In genomic region chr14:105155681-105156413, GRCh38 we compare ENCODE assay signal across 18 cellular contexts. TPM values are rescaled to one million over a fixed set of nuclear protein-coding genes. Genes with fewer than 3 reads are reported as not detected.
A peak's percentile ranks its signal among the peaks of the same experiment; 100 is the strongest.
DNase-seq lines count a peak whose midpoint lies in the region; ATAC-seq, FAIRE-seq and TF ChIP-seq lines count a peak whose summit lies in the region.
"Had no signal": no experiment of that assay in that cellular context is flagged by ENCODE, and none has a peak within 500 bp of the region (broad histone marks: within the 10 kb centered on the region; RNA-seq: fewer than 3 reads in every experiment).

No MANE protein-coding gene starts in this region.

- TF ChIP-seq CTCF in K562 (IDR thresholded peaks at IDR 0.05 in 2 of 3, conservative IDR thresholded peaks at IDR 0.05 in 1 of 3; ENCODE audit: insufficient read depth in 2 of 3, low read depth in 1 of 3, low read length in 3 of 3) (no peak), osteoblast (IDR thresholded peaks at IDR 0.05; ENCODE audit: extremely low read depth, low read depth, low read length) (no peak), prostate gland (IDR thresholded peaks at IDR 0.05) (no peak)

- intact Hi-C loops in Right ventricle myocardium inferior (cut with DNase I) (no loop called here), left cardiac atrium (cut with DNase I) (no loop called here), K562 (cut with micrococcal nuclease) (no loop called here), prostate gland (cut with DNase I) (no loop called here)

- in situ Hi-C loops in K562 (cut with MboI), result no loop called here

- peaks cover 0 to 3% (median 0%) of the 10 kb centered on the region in 5 donors for H3K27me3 Mint-ChIP-seq in naive thymus-derived CD8-positive, alpha-beta T cell
- H3K27me3 Mint-ChIP-seq: CD4-positive, alpha-beta memory T cell had no signal

- FAIRE-seq in K562 (lab: Jason Lieb, UNC), result no peak

- DNase-seq in Right ventricle myocardium inferior (ENCODE audit: missing footprints) (peak; percentile 57), left cardiac atrium (no peak), H7 (peak; percentile 87), K562 (ENCODE audit: extremely low read depth in 1 of 4, low spot score in 3 of 4) (no peak), osteoblast (ENCODE audit: insufficient read length, low spot score, missing footprints) (peak; percentile 76), Kasumi-1 (lab: John Stamatoyannopoulos, UW) (no peak), prostate gland (ENCODE audit: low spot score) (no peak)
- no peak for DNase-seq in naive thymus-derived CD8-positive, alpha-beta T cell
- DNase-seq: BE2C; CD4-positive, alpha-beta memory T cell; DMS153; GF-D8; NCI-H1436; NCI-H1930; NCI-H2171 treated with DMSO at 0.1 percent for 48 hours; RPMI8226; SJCRH30 had no signal

- no peak for TF ChIP-seq EP300 in K562 (IDR thresholded peaks at IDR 0.05; ENCODE audit: low read length)

- no peaks in the 10 kb centered on the region for H3K9me3 Mint-ChIP-seq in naive thymus-derived CD8-positive, alpha-beta T cell
- H3K9me3 Mint-ChIP-seq: CD4-positive, alpha-beta memory T cell had no signal

- 92% methylated on average over 25 of the region's 48 CpGs for WGBS in K562 (ENCODE audit: insufficient coverage, low coverage, missing lambda C conversion rate)
- 83% methylated on average over 34 of the region's 48 CpGs for WGBS in prostate gland

- H3K4me3 ChIP-seq in H7 (ENCODE audit: insufficient read depth, low read depth, low read length), result no peak overlapping the region
- H3K4me3 ChIP-seq in K562, result no peak overlapping the region
- no peak overlapping the region for H3K4me3 ChIP-seq in osteoblast (ENCODE audit: insufficient read depth, low read length)
- no peak overlapping the region for H3K4me3 ChIP-seq in prostate gland
- H3K4me3 ChIP-seq: SJCRH30 had no signal

- TF ChIP-seq POLR2A in K562 (conservative IDR thresholded peaks at IDR 0.05), result no peak
- TF ChIP-seq POLR2A in prostate gland (IDR thresholded peaks at IDR 0.05), result no peak

- H3K27me3 ChIP-seq in H7 (ENCODE audit: control insufficient read depth, insufficient read depth, low read length), result no peaks in the 10 kb centered on the region
- no peaks in the 10 kb centered on the region for H3K27me3 ChIP-seq in K562 (ENCODE audit: control insufficient read depth in 2 of 2, insufficient read depth in 2 of 2, low read length in 2 of 2)
- no peaks in the 10 kb centered on the region for H3K27me3 ChIP-seq in osteoblast (ENCODE audit: insufficient read depth, low read length)
- H3K27me3 ChIP-seq in prostate gland (replicated peaks; ENCODE audit: insufficient read depth), result no peaks in the 10 kb centered on the region
- H3K27me3 ChIP-seq: BE2C, SJCRH30 had no signal

- no peak for TF ChIP-seq RAD21 in K562 (CRISPR knock-in tag; conservative IDR thresholded peaks at IDR 0.05 in 1 of 2, IDR thresholded peaks at IDR 0.05 in 1 of 2)

- peaks cover 0 to 2% (median under 1%) of the 10 kb centered on the region in 4 donors for H3K4me1 Mint-ChIP-seq in naive thymus-derived CD8-positive, alpha-beta T cell
- H3K4me1 Mint-ChIP-seq: CD4-positive, alpha-beta memory T cell had no signal

- H3K27ac Mint-ChIP-seq in naive thymus-derived CD8-positive, alpha-beta T cell, result no peak overlapping the region
- H3K27ac Mint-ChIP-seq: CD4-positive, alpha-beta memory T cell had no signal

- POLR2A ChIA-PET in K562 (lab: Yijun Ruan, JAX), result no interaction called here
- POLR2A ChIA-PET in naive thymus-derived CD8-positive, alpha-beta T cell (lab: Charles Lee), result interaction anchor here (0.5 kb wide), 1 partner anchor 102 kb away, joined by 3 read pairs; no protein-coding TSS in a partner anchor

- no peak overlapping the region for H3K4me3 Mint-ChIP-seq in naive thymus-derived CD8-positive, alpha-beta T cell
- H3K4me3 Mint-ChIP-seq: CD4-positive, alpha-beta memory T cell had no signal

- no peak overlapping the region for H3K9ac ChIP-seq in K562 (ENCODE audit: insufficient read depth in 1 of 2, low read depth in 2 of 2, low read length in 2 of 2)
- H3K9ac ChIP-seq: KMS-11 had no signal

- no peak for ATAC-seq in Right ventricle myocardium inferior
- ATAC-seq in left cardiac atrium, result no peak
- no peak for ATAC-seq in K562
- no peak for ATAC-seq in naive thymus-derived CD8-positive, alpha-beta T cell

- H3K4me2 ChIP-seq in K562 (ENCODE audit: insufficient read depth, low read length), result no peak overlapping the region
- H3K4me2 ChIP-seq in osteoblast (ENCODE audit: insufficient read depth, low read length), result no peak overlapping the region
- H3K4me2 ChIP-seq: KMS-11 had no signal

- H3K9me3 ChIP-seq in K562 (replicated peaks; ENCODE audit: control insufficient read depth, insufficient read depth, low read depth, low read length) (no peaks in the 10 kb centered on the region), osteoblast (ENCODE audit: low read depth, low read length) (no peaks in the 10 kb centered on the region), prostate gland (no peaks in the 10 kb centered on the region)
- H3K9me3 ChIP-seq: BE2C, SJCRH30 had no signal

- CTCF ChIA-PET in K562 (lab: Yijun Ruan, JAX; ENCODE audit: low intra/inter-chr PET ratio), result no interaction called here

- BruUV-seq in K562 (replicated peaks; lab: Mats Ljungman, UMichigan), result no TSS peak

- no peak overlapping the region for H2AFZ ChIP-seq in K562 (ENCODE audit: low read depth, low read length)
- H2AFZ ChIP-seq in osteoblast (ENCODE audit: low read length), result no peak overlapping the region

- peaks cover 0 to 35% of the 10 kb centered on the region in 2 experiments; a peak in 2 of 5 replicates for H3K4me1 ChIP-seq in K562 (replicated peaks in 1 of 2; ENCODE audit: control insufficient read depth in 2 of 2, insufficient read depth in 2 of 2, low read length in 2 of 2)
- no peaks in the 10 kb centered on the region for H3K4me1 ChIP-seq in osteoblast (ENCODE audit: insufficient read depth, low read length)
- no peaks in the 10 kb centered on the region for H3K4me1 ChIP-seq in prostate gland (replicated peaks)
- H3K4me1 ChIP-seq: BE2C had no signal

- H3K9me1 ChIP-seq in K562 (ENCODE audit: control insufficient read depth, insufficient read depth, low read length), result no peaks in the 10 kb centered on the region

- peaks cover 6% of the 10 kb centered on the region; the same call in 1 of the 2 replicates for H4K20me1 ChIP-seq in K562 (replicated peaks; ENCODE audit: control insufficient read depth, insufficient read depth, low read length)
- no peaks in the 10 kb centered on the region for H4K20me1 ChIP-seq in osteoblast (ENCODE audit: insufficient read depth, low read length)

- H3K27ac ChIP-seq in K562 (ENCODE audit: extremely low read depth, low read depth, low read length) (no peak overlapping the region), osteoblast (ENCODE audit: low read depth, low read length) (no peak overlapping the region), prostate gland (no peak overlapping the region)
- H3K27ac ChIP-seq: KMS-11, SJCRH30 had no signal

- peaks cover 0 to 2% (median 0%) of the 10 kb centered on the region in 3 donors for H3K36me3 Mint-ChIP-seq in naive thymus-derived CD8-positive, alpha-beta T cell
- H3K36me3 Mint-ChIP-seq: CD4-positive, alpha-beta memory T cell had no signal

- H3K79me2 ChIP-seq in K562 (ENCODE audit: control insufficient read depth, insufficient read depth, low read length), result no peaks in the 10 kb centered on the region; the same call in 1 of the 3 replicates
- H3K79me2 ChIP-seq in osteoblast (ENCODE audit: insufficient read depth, low read length), result no peaks in the 10 kb centered on the region

- H3K36me3 ChIP-seq in H7 (replicated peaks; ENCODE audit: control insufficient read depth, insufficient read depth, low read length) (no peaks in the 10 kb centered on the region), K562 (ENCODE audit: control insufficient read depth, insufficient read depth, low read length) (peaks cover 8% of the 10 kb centered on the region; the same call in 1 of the 3 replicates), osteoblast (ENCODE audit: insufficient read depth, low read length) (no peaks in the 10 kb centered on the region), prostate gland (no peaks in the 10 kb centered on the region)
- H3K36me3 ChIP-seq: BE2C, SJCRH30 had no signal

RNA-seq across cellular contexts. Expression of gene JAG2, which starts 12.7 kb away (rescaled TPM):
- 34.6 TPM for total RNA-seq in Right ventricle myocardium inferior
- 10 to 100 TPM; 22.4 to 25.5 TPM for total RNA-seq in left cardiac atrium
- 13.0 and 17.9 TPM in 2 replicates for total RNA-seq in H7 (2014; rRNA removed; shearing (Covaris generic))
- total RNA-seq in K562 (2011; cell fraction: chromatin; rRNA removed; ENCODE audit: low replicate concordance), result 61.3 and 185 TPM in 2 replicates
- total RNA-seq in K562 (2011; cell fraction: nucleolus; rRNA removed), result 142 and 150 TPM in 2 replicates
- total RNA-seq in K562 (2011; cell fraction: nucleoplasm; rRNA removed), result 67.6 and 76.6 TPM in 2 replicates
- total RNA-seq in K562 (2014; rRNA removed), result 20.1 and 22.8 TPM in 2 replicates
- 2.4 and 3.3 TPM in 2 replicates for total RNA-seq in K562 (2014; rRNA removed; fragmentation: Illumina TruSeq; extraction: Trizol)
- total RNA-seq in K562 (2015; rRNA removed; fragmentation: Illumina TruSeq; extraction: Trizol), result 10.5 and 10.7 TPM in 2 replicates
- 43.4 and 48.4 TPM in 2 replicates for total RNA-seq in K562 (2021)
- 8.6 and 12.1 TPM in 2 replicates for polyA plus RNA-seq in K562 (2011; rRNA removed)
- 10.2 and 16.7 TPM in 2 replicates for polyA plus RNA-seq in K562 (2011; cell fraction: cytosol; rRNA removed)
- 134 and 193 TPM in 2 replicates for polyA plus RNA-seq in K562 (2011; cell fraction: nucleus; rRNA removed)
- polyA plus RNA-seq in K562 (2012), result 20.4 and 32.1 TPM in 2 replicates
- polyA plus RNA-seq in K562 (2014; fragmentation: Illumina TruSeq; extraction: Trizol), result 6.6 and 16.7 TPM in 2 replicates
- polyA plus RNA-seq in K562 (2014; fragmentation: Nextera tagmentation; extraction: Ambion mirVana), result under 1 TPM; 0.25 to 0.50 TPM
- polyA plus RNA-seq in K562 (2014; rRNA removed), result 24.5 and 38.0 TPM in 2 replicates
- polyA minus RNA-seq in K562 (2011; rRNA and poly(A)+ RNA removed), result 8.1 and 12.6 TPM in 2 replicates
- polyA minus RNA-seq in K562 (2011; cell fraction: cytosol; rRNA and poly(A)+ RNA removed), result 17.8 and 19.8 TPM in 2 replicates
- polyA minus RNA-seq in K562 (2011; cell fraction: nucleus; rRNA and poly(A)+ RNA removed), result 39.4 and 47.9 TPM in 2 replicates
- total RNA-seq in osteoblast, result 1.8 and 3.3 TPM in 2 replicates
- under 1 TPM; 0.16 to 0.47 TPM for total RNA-seq in naive thymus-derived CD8-positive, alpha-beta T cell
- under 1 TPM; 0.10 to 0.21 (median 0.17) TPM for polyA plus RNA-seq in naive thymus-derived CD8-positive, alpha-beta T cell
- 10 to 100 TPM; 26.8 to 30.5 TPM for total RNA-seq in prostate gland
- polyA plus RNA-seq: CD4-positive, alpha-beta memory T cell had no signal

RNA-seq across cellular contexts. Expression of gene NUDT14, which starts 25.3 kb away (rescaled TPM):
- total RNA-seq in Right ventricle myocardium inferior, result 33.9 TPM
- 10 to 100 TPM; 25.9 to 29.1 TPM for total RNA-seq in left cardiac atrium
- 30.4 and 33.6 TPM in 2 replicates for total RNA-seq in H7 (2014; rRNA removed; shearing (Covaris generic))
- total RNA-seq in K562 (2011; cell fraction: chromatin; rRNA removed; ENCODE audit: low replicate concordance), result 7.5 and 26.6 TPM in 2 replicates
- total RNA-seq in K562 (2011; cell fraction: nucleolus; rRNA removed), result 23.2 and 26.8 TPM in 2 replicates
- 10.1 and 13.7 TPM in 2 replicates for total RNA-seq in K562 (2011; cell fraction: nucleoplasm; rRNA removed)
- 12.3 and 13.2 TPM in 2 replicates for total RNA-seq in K562 (2014; rRNA removed)
- total RNA-seq in K562 (2014; rRNA removed; fragmentation: Illumina TruSeq; extraction: Trizol), result 1.7 and 2.1 TPM in 2 replicates
- total RNA-seq in K562 (2015; rRNA removed; fragmentation: Illumina TruSeq; extraction: Trizol), result 11.7 and 11.9 TPM in 2 replicates
- 15.7 and 16.3 TPM in 2 replicates for total RNA-seq in K562 (2021)
- 8.3 and 10.6 TPM in 2 replicates for polyA plus RNA-seq in K562 (2011; rRNA removed)
- polyA plus RNA-seq in K562 (2011; cell fraction: cytosol; rRNA removed), result 10.6 and 23.4 TPM in 2 replicates
- polyA plus RNA-seq in K562 (2011; cell fraction: nucleus; rRNA removed), result 16.5 and 26.6 TPM in 2 replicates
- 20.4 and 28.6 TPM in 2 replicates for polyA plus RNA-seq in K562 (2012)
- 3.1 and 6.4 TPM in 2 replicates for polyA plus RNA-seq in K562 (2014; fragmentation: Illumina TruSeq; extraction: Trizol)
- under 1 TPM; 0.14 to 0.85 TPM for polyA plus RNA-seq in K562 (2014; fragmentation: Nextera tagmentation; extraction: Ambion mirVana)
- polyA plus RNA-seq in K562 (2014; rRNA removed), result 8.2 and 14.5 TPM in 2 replicates
- 1.1 and 2.3 TPM in 2 replicates for polyA minus RNA-seq in K562 (2011; rRNA and poly(A)+ RNA removed)
- 3.7 and 9.5 TPM in 2 replicates for polyA minus RNA-seq in K562 (2011; cell fraction: cytosol; rRNA and poly(A)+ RNA removed)
- 2.7 and 3.6 TPM in 2 replicates for polyA minus RNA-seq in K562 (2011; cell fraction: nucleus; rRNA and poly(A)+ RNA removed)
- total RNA-seq in osteoblast, result 13.6 and 15.9 TPM in 2 replicates
- 10 to 100 TPM; 10.3 to 10.8 TPM for total RNA-seq in naive thymus-derived CD8-positive, alpha-beta T cell
- 10 to 100 TPM in 2 of 3 donors, 1 to 10 TPM in 1; 9.5 to 18.8 (median 17.1) TPM for polyA plus RNA-seq in naive thymus-derived CD8-positive, alpha-beta T cell
- total RNA-seq in prostate gland, result 10 to 100 TPM; 32.9 to 36.5 TPM

Comparison
In these comparisons a context has a peak if more than half of its experiments do, and no peak if none do; other contexts are left out.
1. DNase-seq: peak in Right ventricle myocardium inferior (single experiment), H7 (single experiment) and osteoblast (single experiment); none in left cardiac atrium (single experiment), K562 (0 of 4), Kasumi-1 (0 of 2), naive thymus-derived CD8-positive, alpha-beta T cell (0 of 10) and prostate gland (single experiment).